In the genomic region with DNA sequence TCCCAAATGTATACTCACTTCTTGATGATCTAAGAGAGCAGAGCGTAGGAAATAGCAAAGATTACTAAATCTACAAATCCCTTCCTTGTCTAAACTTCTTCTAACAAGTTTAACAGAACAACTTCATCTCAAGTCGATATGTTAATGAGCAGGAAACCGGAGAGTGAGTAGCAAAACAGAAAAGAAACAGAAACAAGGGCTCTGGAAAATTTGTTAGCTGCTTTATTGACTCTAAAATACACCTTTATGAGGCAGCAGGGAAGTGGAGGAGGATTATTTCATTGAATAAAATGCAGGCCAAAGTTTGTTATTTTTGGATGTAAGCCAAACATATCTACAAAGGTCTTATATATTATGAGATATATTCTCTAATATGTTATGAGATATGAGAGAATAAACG, we compare ENCODE assay signal across 28 cellular contexts.
"Had no signal": no experiment of that assay in that cellular context is flagged by ENCODE, and none has a peak within 500 bp of the region (broad histone marks: within the 10 kb centered on the region; RNA-seq: fewer than 3 reads in every experiment).

No MANE protein-coding gene starts in this region.

- H3K4me3 Mint-ChIP-seq: activated CD4-positive, alpha-beta memory T cell treated with anti-CD3 and anti-CD28 coated beads, Interleukin-2, amount 10 ng/mL, durations not matched to agents 7 days and 5 days; activated CD4-positive, alpha-beta T cell treated with anti-CD3 and anti-CD28 coated beads for 36 hours; activated naive CD4-positive, alpha-beta T cell treated with anti-CD3 and anti-CD28 coated beads, Interleukin-2, amount 10 ng/mL, durations not matched to agents 7 days and 5 days; activated naive CD8-positive, alpha-beta T cell treated with anti-CD3 and anti-CD28 coated beads for 36 hours; activated T-cell treated with anti-CD3 and anti-CD28 coated beads, Interleukin-2, amount 50 U/mL, for 72 hours had no signal

- H3K9me3 ChIP-seq: breast epithelium, colonic mucosa, Peyer's patch, SJCRH30, SK-N-SH had no signal

- ATAC-seq: activated CD4-positive, alpha-beta T cell treated with anti-CD3 and anti-CD28 coated beads for 36 hours; activated T-cell treated with anti-CD3 and anti-CD28 coated beads, Interleukin-2, amount 50 U/mL, for 72 hours had no signal

- H3K27me3 ChIP-seq: breast epithelium, colonic mucosa, Peyer's patch, SJCRH30 had no signal

- H3K27ac ChIP-seq: breast epithelium, colonic mucosa, Peyer's patch, RWPE1, SJCRH30, VCaP had no signal

- H3K36me3 Mint-ChIP-seq: activated naive CD4-positive, alpha-beta T cell treated with anti-CD3 and anti-CD28 coated beads, Interleukin-2, amount 10 ng/mL, durations not matched to agents 7 days and 5 days; activated naive CD8-positive, alpha-beta T cell treated with anti-CD3 and anti-CD28 coated beads for 36 hours had no signal

- H3K27ac Mint-ChIP-seq: activated CD4-positive, alpha-beta memory T cell treated with anti-CD3 and anti-CD28 coated beads, Interleukin-2, amount 10 ng/mL, durations not matched to agents 7 days and 5 days; activated CD4-positive, alpha-beta T cell treated with anti-CD3 and anti-CD28 coated beads for 36 hours; activated naive CD4-positive, alpha-beta T cell treated with anti-CD3 and anti-CD28 coated beads, Interleukin-2, amount 10 ng/mL, durations not matched to agents 7 days and 5 days; activated naive CD8-positive, alpha-beta T cell treated with anti-CD3 and anti-CD28 coated beads for 36 hours; activated T-cell treated with anti-CD3 and anti-CD28 coated beads, Interleukin-2, amount 50 U/mL, for 72 hours; activated T-helper 2 cell treated with anti-CD3 and anti-CD28 coated beads, Interferon-gamma antibody, Interleukin-2, Interleukin-4, amounts not matched to agents 10 μg/mL and 5 μg/mL and 100 μg/mL, durations not matched to agents 14 hours and 24 hours and 36 hours had no signal

- H3K27me3 Mint-ChIP-seq: activated CD4-positive, alpha-beta memory T cell treated with anti-CD3 and anti-CD28 coated beads, Interleukin-2, amount 10 ng/mL, durations not matched to agents 7 days and 5 days; activated CD4-positive, alpha-beta T cell treated with anti-CD3 and anti-CD28 coated beads for 36 hours; activated naive CD4-positive, alpha-beta T cell treated with anti-CD3 and anti-CD28 coated beads, Interleukin-2, amount 10 ng/mL, durations not matched to agents 7 days and 5 days; activated naive CD8-positive, alpha-beta T cell treated with anti-CD3 and anti-CD28 coated beads for 36 hours had no signal

- H3K4me2 ChIP-seq: SK-N-SH had no signal

- H3K9ac ChIP-seq: SK-N-SH had no signal

- H3K4me3 ChIP-seq: breast epithelium, colonic mucosa, Peyer's patch, SJCRH30 had no signal

- H3K4me1 ChIP-seq: breast epithelium, colonic mucosa, Peyer's patch, SJCRH30 had no signal

- DNase-seq: activated CD4-positive, alpha-beta memory T cell treated with anti-CD3 and anti-CD28 coated beads, Interleukin-2, amount 10 ng/mL, durations not matched to agents 7 days and 5 days; activated CD4-positive, alpha-beta T cell treated with anti-CD3 and anti-CD28 coated beads for 36 hours; activated CD4-positive, alpha-beta T cell treated with anti-CD3 and anti-CD28 coated beads, Interleukin-2, amount 50 U/mL, for 1 hour; activated CD4-positive, CD25-positive, alpha-beta regulatory T cell; activated gamma-delta T cell treated with Interleukin-2 at 50 U/mL for 16 hours; activated naive CD4-positive, alpha-beta T cell treated with anti-CD3 and anti-CD28 coated beads, Interleukin-2, amount 10 ng/mL, durations not matched to agents 7 days and 5 days; activated naive CD8-positive, alpha-beta T cell treated with anti-CD3 and anti-CD28 coated beads for 36 hours; activated T-cell treated with anti-CD3 and anti-CD28 coated beads for 4 hours; activated T-cell treated with anti-CD3 and anti-CD28 coated beads, Interleukin-2, amount 50 U/mL, for 72 hours; anterior cingulate cortex; caudate nucleus; colonic mucosa; Kasumi-1; NCI-H1092; NCI-H1417; NCI-H1930; NCI-H510A treated with DMSO at 0.1 percent for 48 hours; NCI-H774; Right ventricle myocardium superior; SJCRH30; SK-N-SH; SW 1271; T-helper 9 cell had no signal

- H3K36me3 ChIP-seq: breast epithelium, colonic mucosa, Peyer's patch, SJCRH30 had no signal
